In genomic region chr3:129593595-129594339, GRCh38 we compare ENCODE assay signal across 1 cellular context.
A peak's percentile ranks its signal among the peaks of the same experiment; 100 is the strongest.
TF ChIP-seq lines count a peak whose summit lies in the region.

No MANE protein-coding gene starts in this region.

TF ChIP-seq in HepG2, 621 proteins besides CTCF, POLR2A, EP300 and RAD21 (continued from another document and continues in another):
- TF ChIP-seq, protein P1, sequence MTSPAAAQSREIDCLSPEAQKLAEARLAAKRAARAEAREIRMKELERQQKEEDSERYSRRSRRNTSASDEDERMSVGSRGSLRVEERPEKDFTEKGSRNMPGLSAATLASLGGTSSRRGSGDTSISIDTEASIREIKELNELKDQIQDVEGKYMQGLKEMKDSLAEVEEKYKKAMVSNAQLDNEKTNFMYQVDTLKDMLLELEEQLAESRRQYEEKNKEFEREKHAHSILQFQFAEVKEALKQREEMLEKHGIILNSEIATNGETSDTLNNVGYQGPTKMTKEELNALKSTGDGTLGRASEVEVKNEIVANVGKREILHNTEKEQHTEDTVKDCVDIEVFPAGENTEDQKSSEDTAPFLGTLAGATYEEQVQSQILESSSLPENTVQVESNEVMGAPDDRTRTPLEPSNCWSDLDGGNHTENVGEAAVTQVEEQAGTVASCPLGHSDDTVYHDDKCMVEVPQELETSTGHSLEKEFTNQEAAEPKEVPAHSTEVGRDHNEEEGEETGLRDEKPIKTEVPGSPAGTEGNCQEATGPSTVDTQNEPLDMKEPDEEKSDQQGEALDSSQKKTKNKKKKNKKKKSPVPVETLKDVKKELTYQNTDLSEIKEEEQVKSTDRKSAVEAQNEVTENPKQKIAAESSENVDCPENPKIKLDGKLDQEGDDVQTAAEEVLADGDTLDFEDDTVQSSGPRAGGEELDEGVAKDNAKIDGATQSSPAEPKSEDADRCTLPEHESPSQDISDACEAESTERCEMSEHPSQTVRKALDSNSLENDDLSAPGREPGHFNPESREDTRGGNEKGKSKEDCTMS (CRISPR knock-in tag; conservative IDR thresholded peaks at IDR 0.05) = no peak
- TF ChIP-seq ZNF747 (CRISPR knock-in tag; IDR thresholded peaks at IDR 0.05; ENCODE audit: borderline replicate concordance) (peak; percentile 76; the same call in 1 of the 2 replicates), LCORL (IDR thresholded peaks at IDR 0.05) (no peak), LCORL (CRISPR knock-in tag; IDR thresholded peaks at IDR 0.05) (peak; percentile 93), ZNF512 (CRISPR knock-in tag; IDR thresholded peaks at IDR 0.05) (no peak), STAG1 (CRISPR knock-in tag; IDR thresholded peaks at IDR 0.05) (peak; percentile 35), ZZZ3 (CRISPR knock-in tag; IDR thresholded peaks at IDR 0.05; ENCODE audit: borderline replicate concordance) (no peak), ZNF317 (CRISPR knock-in tag; IDR thresholded peaks at IDR 0.05) (0 out of 2 replicates have a peak, but pooled peaks have one; percentile 54), ZNF614 (CRISPR knock-in tag; IDR thresholded peaks at IDR 0.05; ENCODE audit: borderline replicate concordance) (0 out of 2 replicates have a peak, but pooled peaks have one; percentile 55), ZNF230 (CRISPR knock-in tag; IDR thresholded peaks at IDR 0.05) (no peak; the same call in 1 of the 2 replicates), JUND (CRISPR knock-in tag; IDR thresholded peaks at IDR 0.05) (no peak), NFKBIZ (CRISPR knock-in tag; IDR thresholded peaks at IDR 0.05) (peak; percentile 64), NONO (IDR thresholded peaks at IDR 0.05) (no peak), NONO (CRISPR knock-in tag; conservative IDR thresholded peaks at IDR 0.05) (peak; percentile 81), ZNF101 (CRISPR knock-in tag; IDR thresholded peaks at IDR 0.05; ENCODE audit: borderline replicate concordance, low read depth) (no peak), KLF12 (CRISPR knock-in tag; IDR thresholded peaks at IDR 0.05; ENCODE audit: borderline replicate concordance) (peak; percentile 16; the same call in 1 of the 2 replicates), RAD51 (IDR thresholded peaks at IDR 0.05; ENCODE audit: borderline replicate concordance) (no peak), TP53 (CRISPR knock-in tag; conservative IDR thresholded peaks at IDR 0.05) (no peak), ZNF569 (CRISPR knock-in tag; IDR thresholded peaks at IDR 0.05; ENCODE audit: borderline replicate concordance) (no peak), IRF2 (CRISPR knock-in tag; IDR thresholded peaks at IDR 0.05) (peak; percentile 90), STAT5B (CRISPR knock-in tag; IDR thresholded peaks at IDR 0.05) (no peak), PRMT3 (CRISPR knock-in tag; IDR thresholded peaks at IDR 0.05; ENCODE audit: borderline replicate concordance, low read depth) (no peak), SRY (CRISPR knock-in tag; IDR thresholded peaks at IDR 0.05) (0 out of 2 replicates have a peak, but pooled peaks have one; percentile 9), SP1 (IDR thresholded peaks at IDR 0.05) (no peak), SP1 (CRISPR knock-in tag; IDR thresholded peaks at IDR 0.05) (no peak), ZNF878 (CRISPR knock-in tag; IDR thresholded peaks at IDR 0.05) (peak; percentile 67; the same call in 1 of the 2 replicates), ZNF225 (CRISPR knock-in tag; IDR thresholded peaks at IDR 0.05) (no peak), PAF1 (CRISPR knock-in tag; IDR thresholded peaks at IDR 0.05) (no peak), DNMT1 (CRISPR knock-in tag; IDR thresholded peaks at IDR 0.05) (no peak; the same call in 1 of the 2 replicates), ZNF30 (CRISPR knock-in tag; IDR thresholded peaks at IDR 0.05) (no peak), ZNF20 (CRISPR knock-in tag; IDR thresholded peaks at IDR 0.05) (no peak), CAMTA2 (CRISPR knock-in tag; IDR thresholded peaks at IDR 0.05; ENCODE audit: borderline replicate concordance) (0 out of 2 replicates have a peak, but pooled peaks have one; percentile 33), HDAC2 (CRISPR knock-in tag; IDR thresholded peaks at IDR 0.05) (peak; percentile 94), GATAD2A (CRISPR knock-in tag; IDR thresholded peaks at IDR 0.05) (peak; percentile 95), ZNF17 (CRISPR knock-in tag; IDR thresholded peaks at IDR 0.05) (no peak), ETV6 (CRISPR knock-in tag; conservative IDR thresholded peaks at IDR 0.05) (no peak), PHF20 (CRISPR knock-in tag; IDR thresholded peaks at IDR 0.05) (0 out of 2 replicates have a peak, but pooled peaks have one; percentile 26), ZNF331 (CRISPR knock-in tag; IDR thresholded peaks at IDR 0.05) (peak; percentile 68; the same call in 1 of the 2 replicates), XRCC5 (optimal IDR thresholded peaks at IDR 0.05; ENCODE audit: low read length) (peak; percentile 12), NFIC (IDR thresholded peaks at IDR 0.05; ENCODE audit: low read length) (peak; percentile 68; the same call in 1 of the 2 replicates), ZFAT (CRISPR knock-in tag; conservative IDR thresholded peaks at IDR 0.05) (no peak), JDP2 (CRISPR knock-in tag; IDR thresholded peaks at IDR 0.05; ENCODE audit: borderline replicate concordance) (peak; percentile 28; the same call in 1 of the 2 replicates), CREM (IDR thresholded peaks at IDR 0.05) (peak; percentile 77), CREM (CRISPR knock-in tag; IDR thresholded peaks at IDR 0.05) (no peak), SOX6 (IDR thresholded peaks at IDR 0.05) (no peak), SOX6 (CRISPR knock-in tag; IDR thresholded peaks at IDR 0.05) (peak; percentile 75), MIER2 (CRISPR knock-in tag; IDR thresholded peaks at IDR 0.05) (peak; percentile 78; the same call in 1 of the 2 replicates), CSRNP2 (CRISPR knock-in tag; conservative IDR thresholded peaks at IDR 0.05; ENCODE audit: low read depth) (no peak)
- TF ChIP-seq, protein P2, sequence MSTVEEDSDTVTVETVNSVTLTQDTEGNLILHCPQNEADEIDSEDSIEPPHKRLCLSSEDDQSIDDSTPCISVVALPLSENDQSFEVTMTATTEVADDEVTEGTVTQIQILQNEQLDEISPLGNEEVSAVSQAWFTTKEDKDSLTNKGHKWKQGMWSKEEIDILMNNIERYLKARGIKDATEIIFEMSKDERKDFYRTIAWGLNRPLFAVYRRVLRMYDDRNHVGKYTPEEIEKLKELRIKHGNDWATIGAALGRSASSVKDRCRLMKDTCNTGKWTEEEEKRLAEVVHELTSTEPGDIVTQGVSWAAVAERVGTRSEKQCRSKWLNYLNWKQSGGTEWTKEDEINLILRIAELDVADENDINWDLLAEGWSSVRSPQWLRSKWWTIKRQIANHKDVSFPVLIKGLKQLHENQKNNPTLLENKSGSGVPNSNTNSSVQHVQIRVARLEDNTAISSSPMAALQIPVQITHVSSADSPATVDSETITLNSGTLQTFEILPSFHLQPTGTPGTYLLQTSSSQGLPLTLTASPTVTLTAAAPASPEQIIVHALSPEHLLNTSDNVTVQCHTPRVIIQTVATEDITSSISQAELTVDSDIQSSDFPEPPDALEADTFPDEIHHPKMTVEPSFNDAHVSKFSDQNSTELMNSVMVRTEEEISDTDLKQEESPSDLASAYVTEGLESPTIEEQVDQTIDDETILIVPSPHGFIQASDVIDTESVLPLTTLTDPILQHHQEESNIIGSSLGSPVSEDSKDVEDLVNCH (CRISPR knock-in tag; IDR thresholded peaks at IDR 0.05) = no peak
- TF ChIP-seq, protein P3, sequence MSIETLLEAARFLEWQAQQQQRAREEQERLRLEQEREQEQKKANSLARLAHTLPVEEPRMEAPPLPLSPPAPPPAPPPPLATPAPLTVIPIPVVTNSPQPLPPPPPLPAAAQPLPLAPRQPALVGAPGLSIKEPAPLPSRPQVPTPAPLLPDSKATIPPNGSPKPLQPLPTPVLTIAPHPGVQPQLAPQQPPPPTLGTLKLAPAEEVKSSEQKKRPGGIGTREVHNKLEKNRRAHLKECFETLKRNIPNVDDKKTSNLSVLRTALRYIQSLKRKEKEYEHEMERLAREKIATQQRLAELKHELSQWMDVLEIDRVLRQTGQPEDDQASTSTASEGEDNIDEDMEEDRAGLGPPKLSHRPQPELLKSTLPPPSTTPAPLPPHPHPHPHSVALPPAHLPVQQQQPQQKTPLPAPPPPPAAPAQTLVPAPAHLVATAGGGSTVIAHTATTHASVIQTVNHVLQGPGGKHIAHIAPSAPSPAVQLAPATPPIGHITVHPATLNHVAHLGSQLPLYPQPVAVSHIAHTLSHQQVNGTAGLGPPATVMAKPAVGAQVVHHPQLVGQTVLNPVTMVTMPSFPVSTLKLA (IDR thresholded peaks at IDR 0.05) = no peak
- TF ChIP-seq, protein P4, sequence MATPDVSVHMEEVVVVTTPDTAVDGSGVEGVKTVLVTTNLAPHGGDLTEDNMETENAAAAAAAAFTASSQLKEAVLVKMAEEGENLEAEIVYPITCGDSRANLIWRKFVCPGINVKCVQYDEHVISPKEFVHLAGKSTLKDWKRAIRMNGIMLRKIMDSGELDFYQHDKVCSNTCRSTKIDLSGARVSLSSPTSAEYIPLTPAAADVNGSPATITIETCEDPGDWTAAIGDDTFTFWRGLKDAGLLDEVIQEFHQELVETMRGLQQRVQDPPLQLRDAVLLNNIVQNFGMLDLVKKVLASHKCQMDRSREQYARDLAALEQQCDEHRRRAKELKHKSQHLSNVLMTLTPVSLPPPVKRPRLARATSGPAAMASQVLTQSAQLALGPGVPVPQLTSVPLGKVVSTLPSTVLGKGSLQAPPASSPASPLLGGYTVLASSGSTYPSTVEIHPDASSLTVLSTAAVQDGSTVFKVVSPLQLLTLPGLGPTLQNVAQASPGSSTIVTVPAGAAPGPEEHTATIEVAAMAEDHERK (CRISPR knock-in tag; IDR thresholded peaks at IDR 0.05; ENCODE audit: low read depth) = no peak
- TF ChIP-seq, protein P5, sequence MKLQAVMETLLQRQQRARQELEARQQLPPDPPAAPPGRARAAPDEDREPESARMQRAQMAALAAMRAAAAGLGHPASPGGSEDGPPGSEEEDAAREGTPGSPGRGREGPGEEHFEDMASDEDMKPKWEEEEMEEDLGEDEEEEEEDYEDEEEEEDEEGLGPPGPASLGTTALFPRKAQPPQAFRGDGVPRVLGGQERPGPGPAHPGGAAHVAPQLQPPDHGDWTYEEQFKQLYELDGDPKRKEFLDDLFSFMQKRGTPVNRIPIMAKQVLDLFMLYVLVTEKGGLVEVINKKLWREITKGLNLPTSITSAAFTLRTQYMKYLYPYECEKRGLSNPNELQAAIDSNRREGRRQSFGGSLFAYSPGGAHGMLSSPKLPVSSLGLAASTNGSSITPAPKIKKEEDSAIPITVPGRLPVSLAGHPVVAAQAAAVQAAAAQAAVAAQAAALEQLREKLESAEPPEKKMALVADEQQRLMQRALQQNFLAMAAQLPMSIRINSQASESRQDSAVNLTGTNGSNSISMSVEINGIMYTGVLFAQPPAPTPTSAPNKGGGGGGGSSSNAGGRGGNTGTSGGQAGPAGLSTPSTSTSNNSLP (IDR thresholded peaks at IDR 0.05; ENCODE audit: low read depth, low read length) = peak; percentile 69
- TF ChIP-seq, protein P6, sequence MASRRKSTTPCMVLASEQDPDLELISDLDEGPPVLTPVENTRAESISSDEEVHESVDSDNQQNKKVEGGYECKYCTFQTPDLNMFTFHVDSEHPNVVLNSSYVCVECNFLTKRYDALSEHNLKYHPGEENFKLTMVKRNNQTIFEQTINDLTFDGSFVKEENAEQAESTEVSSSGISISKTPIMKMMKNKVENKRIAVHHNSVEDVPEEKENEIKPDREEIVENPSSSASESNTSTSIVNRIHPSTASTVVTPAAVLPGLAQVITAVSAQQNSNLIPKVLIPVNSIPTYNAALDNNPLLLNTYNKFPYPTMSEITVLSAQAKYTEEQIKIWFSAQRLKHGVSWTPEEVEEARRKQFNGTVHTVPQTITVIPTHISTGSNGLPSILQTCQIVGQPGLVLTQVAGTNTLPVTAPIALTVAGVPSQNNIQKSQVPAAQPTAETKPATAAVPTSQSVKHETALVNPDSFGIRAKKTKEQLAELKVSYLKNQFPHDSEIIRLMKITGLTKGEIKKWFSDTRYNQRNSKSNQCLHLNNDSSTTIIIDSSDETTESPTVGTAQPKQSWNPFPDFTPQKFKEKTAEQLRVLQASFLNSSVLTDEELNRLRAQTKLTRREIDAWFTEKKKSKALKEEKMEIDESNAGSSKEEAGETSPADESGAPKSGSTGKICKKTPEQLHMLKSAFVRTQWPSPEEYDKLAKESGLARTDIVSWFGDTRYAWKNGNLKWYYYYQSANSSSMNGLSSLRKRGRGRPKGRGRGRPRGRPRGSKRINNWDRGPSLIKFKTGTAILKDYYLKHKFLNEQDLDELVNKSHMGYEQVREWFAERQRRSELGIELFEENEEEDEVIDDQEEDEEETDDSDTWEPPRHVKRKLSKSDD (CRISPR knock-in tag; IDR thresholded peaks at IDR 0.05; ENCODE audit: low read depth) = 0 out of 2 replicates have a peak, but pooled peaks have one; percentile 46
- TF ChIP-seq, protein P7, sequence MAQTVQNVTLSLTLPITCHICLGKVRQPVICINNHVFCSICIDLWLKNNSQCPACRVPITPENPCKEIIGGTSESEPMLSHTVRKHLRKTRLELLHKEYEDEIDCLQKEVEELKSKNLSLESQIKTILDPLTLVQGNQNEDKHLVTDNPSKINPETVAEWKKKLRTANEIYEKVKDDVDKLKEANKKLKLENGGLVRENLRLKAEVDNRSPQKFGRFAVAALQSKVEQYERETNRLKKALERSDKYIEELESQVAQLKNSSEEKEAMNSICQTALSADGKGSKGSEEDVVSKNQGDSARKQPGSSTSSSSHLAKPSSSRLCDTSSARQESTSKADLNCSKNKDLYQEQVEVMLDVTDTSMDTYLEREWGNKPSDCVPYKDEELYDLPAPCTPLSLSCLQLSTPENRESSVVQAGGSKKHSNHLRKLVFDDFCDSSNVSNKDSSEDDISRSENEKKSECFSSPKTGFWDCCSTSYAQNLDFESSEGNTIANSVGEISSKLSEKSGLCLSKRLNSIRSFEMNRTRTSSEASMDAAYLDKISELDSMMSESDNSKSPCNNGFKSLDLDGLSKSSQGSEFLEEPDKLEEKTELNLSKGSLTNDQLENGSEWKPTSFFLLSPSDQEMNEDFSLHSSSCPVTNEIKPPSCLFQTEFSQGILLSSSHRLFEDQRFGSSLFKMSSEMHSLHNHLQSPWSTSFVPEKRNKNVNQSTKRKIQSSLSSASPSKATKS (CRISPR knock-in tag; IDR thresholded peaks at IDR 0.05) = no peak
